Comparison of ENCODE assay signal across 16 cellular contexts in the genomic region with DNA sequence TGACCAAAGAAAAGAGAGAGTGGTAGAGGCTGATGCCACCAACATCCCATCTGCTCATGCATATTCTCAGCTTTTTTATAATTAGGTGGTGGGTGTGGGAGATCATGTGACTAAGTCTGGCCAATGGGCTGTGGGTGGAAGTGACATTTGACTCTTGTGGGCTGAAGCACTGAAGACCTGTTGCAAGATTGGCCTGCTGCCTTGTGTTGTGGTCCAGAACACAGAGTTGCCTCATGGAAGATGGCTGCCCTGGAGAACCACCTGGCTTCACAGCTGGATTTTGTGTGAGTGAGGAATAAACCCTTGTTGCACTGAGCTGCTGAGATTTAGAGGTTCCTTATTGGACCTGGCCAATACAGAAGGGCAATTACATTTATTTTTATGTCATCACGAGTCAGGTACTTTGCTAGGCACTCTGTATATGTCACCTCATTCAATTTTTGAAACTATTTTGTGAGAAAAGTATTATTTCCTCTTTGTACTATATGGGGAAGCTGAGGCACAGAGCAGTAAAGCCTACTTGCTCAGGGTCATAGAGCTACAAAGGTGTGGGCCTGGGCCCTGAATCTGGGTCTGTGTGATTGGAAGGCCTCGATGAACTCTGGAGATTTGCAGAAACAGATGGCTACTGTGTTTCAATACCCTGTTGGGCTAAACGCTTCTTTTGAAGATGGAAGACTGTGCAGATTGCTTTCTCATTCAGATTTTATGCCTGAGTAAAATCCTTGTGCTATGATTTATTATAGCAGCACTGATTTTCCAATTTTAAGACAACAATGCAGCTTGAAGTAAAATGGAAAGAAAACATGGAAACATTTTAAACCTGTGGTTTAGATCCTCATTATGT.
A peak's percentile ranks its signal among the peaks of the same experiment; 100 is the strongest.
DNase-seq lines count a peak whose midpoint lies in the region; ATAC-seq, FAIRE-seq and TF ChIP-seq lines count a peak whose summit lies in the region.
"Had no signal": no experiment of that assay in that cellular context is flagged by ENCODE, and none has a peak within 500 bp of the region (broad histone marks: within the 10 kb centered on the region; RNA-seq: fewer than 3 reads in every experiment).

No MANE protein-coding gene starts in this region.

- TF ChIP-seq CTCF in pancreas (IDR thresholded peaks at IDR 0.05), result no peak

- H3K27me3 ChIP-seq in pancreas, result no peaks in the 10 kb centered on the region
- H3K27me3 ChIP-seq: sigmoid colon had no signal

- H3K4me1 ChIP-seq in pancreas, result no peaks in the 10 kb centered on the region
- H3K4me1 ChIP-seq: sigmoid colon, suprapubic skin had no signal

- peak overlapping the region; percentile 27 for H3K4me3 Mint-ChIP-seq in activated naive CD8-positive, alpha-beta T cell treated with anti-CD3 and anti-CD28 coated beads for 36 hours
- H3K4me3 Mint-ChIP-seq: dendritic cell treated with granulocyte-macrophage colony-stimulating factor and Interleukin-4, amounts not matched to agents 40 ng/mL and 50 ng/mL, for 4 days; naive thymus-derived CD4-positive, alpha-beta T cell had no signal

- no peaks in the 10 kb centered on the region for H3K36me3 ChIP-seq in pancreas
- H3K36me3 ChIP-seq: sigmoid colon, suprapubic skin had no signal

- 87 to 88% methylated on average over 3 of the region's 3 CpGs for WGBS in pancreas, 2 donors

- no peaks in the 10 kb centered on the region for H3K36me3 Mint-ChIP-seq in activated naive CD8-positive, alpha-beta T cell treated with anti-CD3 and anti-CD28 coated beads for 36 hours

- no peaks in the 10 kb centered on the region for H3K9me3 ChIP-seq in pancreas
- H3K9me3 ChIP-seq: sigmoid colon, suprapubic skin had no signal

- H3K9me3 Mint-ChIP-seq in activated naive CD8-positive, alpha-beta T cell treated with anti-CD3 and anti-CD28 coated beads for 36 hours, result no peaks in the 10 kb centered on the region
- H3K9me3 Mint-ChIP-seq: dendritic cell treated with granulocyte-macrophage colony-stimulating factor and Interleukin-4, amounts not matched to agents 40 ng/mL and 50 ng/mL, for 4 days; naive thymus-derived CD4-positive, alpha-beta T cell had no signal

- no peaks in the 10 kb centered on the region for H3K27me3 Mint-ChIP-seq in activated naive CD8-positive, alpha-beta T cell treated with anti-CD3 and anti-CD28 coated beads for 36 hours

- H3K27ac Mint-ChIP-seq in activated naive CD8-positive, alpha-beta T cell treated with anti-CD3 and anti-CD28 coated beads for 36 hours, result no peak overlapping the region
- H3K27ac Mint-ChIP-seq: dendritic cell treated with granulocyte-macrophage colony-stimulating factor and Interleukin-4, amounts not matched to agents 40 ng/mL and 50 ng/mL, for 4 days; naive thymus-derived CD4-positive, alpha-beta T cell had no signal

- H3K27ac ChIP-seq in pancreas, result no peak overlapping the region
- H3K27ac ChIP-seq: sigmoid colon, suprapubic skin, VCaP had no signal

- peak; percentile 14 for DNase-seq in EL
- peak; percentile 51 for DNase-seq in LHCN-M2 (ENCODE audit: low read depth)
- peak; percentile 15 for DNase-seq in activated naive CD8-positive, alpha-beta T cell treated with anti-CD3 and anti-CD28 coated beads for 36 hours
- peak; percentile 82 for DNase-seq in iris pigment epithelial cell (ENCODE audit: low read depth)
- DNase-seq in pancreas, result no peak
- DNase-seq in KG1 (lab: John Stamatoyannopoulos, UW), result no peak
- no peak for DNase-seq in DMS53 treated with DMSO at 0.1 percent for 48 hours (lab: John Stamatoyannopoulos, UW; ENCODE audit: unreplicated experiment)
- DNase-seq: kidney glomerular epithelial cell; naive thymus-derived CD4-positive, alpha-beta T cell; NCI-H1436; SIG-M5; sigmoid colon had no signal

- no peak overlapping the region for H3K4me3 ChIP-seq in pancreas
- H3K4me3 ChIP-seq: sigmoid colon, suprapubic skin had no signal

- no peak for FAIRE-seq in pancreas (lab: Jason Lieb, UNC)

- H3K4me1 Mint-ChIP-seq in activated naive CD8-positive, alpha-beta T cell treated with anti-CD3 and anti-CD28 coated beads for 36 hours, result no peaks in the 10 kb centered on the region

- intact Hi-C loops in pancreas (cut with DNase I), result no loop called here

- no peak for ATAC-seq in pancreas
- ATAC-seq in GM21526 (IDR thresholded peaks at IDR 0.05; ENCODE audit: low FRiP score, unreplicated experiment), result no peak
- ATAC-seq: naive thymus-derived CD4-positive, alpha-beta T cell had no signal

Comparison
In these comparisons a context has a peak if more than half of its experiments do, and no peak if none do; other contexts are left out.
1. DNase-seq: peak in EL (single experiment), LHCN-M2 (single experiment), activated naive CD8-positive, alpha-beta T cell treated with anti-CD3 and anti-CD28 coated beads for 36 hours (single experiment) and iris pigment epithelial cell (single experiment); none in pancreas (0 of 6), KG1 (single experiment) and DMS53 treated with DMSO at 0.1 percent for 48 hours (single experiment).